ENCODE assay signal across 21 cellular contexts in genomic region chr21:42212261-42212660, GRCh38.
"Had no signal": no experiment of that assay in that cellular context is flagged by ENCODE, and none has a peak within 500 bp of the region (broad histone marks: within the 10 kb centered on the region; RNA-seq: fewer than 3 reads in every experiment).

No MANE protein-coding gene starts in this region.

- H3K27ac ChIP-seq: ascending aorta, body of pancreas, Peyer's patch had no signal

- H3K4me3 Mint-ChIP-seq: activated B cell treated with CpG ODN at 0.5 μM for 24 hours; activated CD4-positive, alpha-beta T cell treated with anti-CD3 and anti-CD28 coated beads, Interleukin-2, amount 10 ng/mL, durations not matched to agents 24 days and 14 days; activated T-cell treated with anti-CD3 and anti-CD28 coated beads, Interleukin-2, amount 50 U/mL, for 72 hours; T-helper 1 cell treated with Interleukin-12 subunit alpha and Interleukin-12 subunit beta and Interleukin-4 antibody, amounts not matched to agents 30 μg/mL and 1 μg/mL, for 36 hours had no signal

- ATAC-seq: activated T-cell treated with anti-CD3 and anti-CD28 coated beads, Interleukin-2, amount 50 U/mL, for 72 hours; body of pancreas had no signal

- H3K4me1 Mint-ChIP-seq: activated B cell treated with CpG ODN at 0.5 μM for 24 hours; activated CD4-positive, alpha-beta T cell treated with anti-CD3 and anti-CD28 coated beads, Interleukin-2, amount 10 ng/mL, durations not matched to agents 24 days and 14 days had no signal

- DNase-seq: activated B cell treated with CpG ODN at 0.5 μM for 24 hours; activated CD4-positive, alpha-beta T cell treated with anti-CD3 and anti-CD28 coated beads for 1 hour; activated CD4-positive, alpha-beta T cell treated with anti-CD3 and anti-CD28 coated beads, Interleukin-2, amount 10 ng/mL, durations not matched to agents 24 days and 14 days; activated CD4-positive, alpha-beta T cell treated with anti-CD3 and anti-CD28 coated beads, Interleukin-2, amount 50 U/mL, for 48 hours; activated CD8-positive, alpha-beta memory T cell treated with anti-CD3 and anti-CD28 coated beads for 24 hours; activated naive CD4-positive, alpha-beta T cell treated with anti-CD3 and anti-CD28 coated beads, Interleukin-2, amount 50 U/mL, for 16 hours; activated T-cell treated with anti-CD3 and anti-CD28 coated beads, Interleukin-2, amount 50 U/mL, for 72 hours; amniotic stem cell; central memory CD4-positive, alpha-beta T cell; MM.1S; NCI-H1105; NCI-H1436; NCI-H1694 treated with DMSO at 0.1 percent for 48 hours; NCI-H2081; NCI-H524; SHP77 treated with DMSO at 0.1 percent for 48 hours had no signal

- H3K36me3 ChIP-seq: ascending aorta, Peyer's patch had no signal

- H3K4me3 ChIP-seq: ascending aorta, body of pancreas, Peyer's patch had no signal

- FAIRE-seq: bronchial epithelial cell had no signal

- H3K27ac Mint-ChIP-seq: activated B cell treated with CpG ODN at 0.5 μM for 24 hours; activated CD4-positive, alpha-beta T cell treated with anti-CD3 and anti-CD28 coated beads, Interleukin-2, amount 10 ng/mL, durations not matched to agents 24 days and 14 days; activated T-cell treated with anti-CD3 and anti-CD28 coated beads, Interleukin-2, amount 50 U/mL, for 72 hours; T-helper 1 cell treated with Interleukin-12 subunit alpha and Interleukin-12 subunit beta and Interleukin-4 antibody, amounts not matched to agents 30 μg/mL and 1 μg/mL, for 36 hours had no signal

- H3K27me3 ChIP-seq: ascending aorta, body of pancreas, Peyer's patch had no signal

- H3K4me1 ChIP-seq: ascending aorta, body of pancreas, Peyer's patch had no signal

- H3K27me3 Mint-ChIP-seq: activated B cell treated with CpG ODN at 0.5 μM for 24 hours had no signal
